Comparison of ENCODE assay signal across 20 cellular contexts in the genomic region with DNA sequence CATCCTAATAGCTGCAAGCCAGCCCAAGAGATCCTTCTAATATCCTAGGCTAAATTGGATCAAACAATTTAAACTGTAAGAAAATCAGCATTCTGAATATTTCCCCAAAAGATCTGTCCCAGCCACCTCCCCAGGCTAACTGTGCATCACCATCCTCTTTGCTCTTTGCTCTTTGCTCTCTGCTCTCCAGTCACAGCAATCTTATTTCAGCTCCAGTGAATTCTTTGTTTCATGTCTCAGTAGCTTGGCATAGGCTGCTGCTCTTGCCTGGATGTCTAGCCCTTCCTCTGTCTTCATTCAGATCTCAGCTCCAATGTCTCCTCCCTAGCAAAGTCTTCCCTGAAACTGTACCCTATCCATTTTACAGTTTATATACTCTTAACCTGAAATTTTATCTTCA.
DNase-seq lines count a peak whose midpoint lies in the region; ATAC-seq, FAIRE-seq and TF ChIP-seq lines count a peak whose summit lies in the region.
"Had no signal": no experiment of that assay in that cellular context is flagged by ENCODE, and none has a peak within 500 bp of the region (broad histone marks: within the 10 kb centered on the region; RNA-seq: fewer than 3 reads in every experiment).

No MANE protein-coding gene starts in this region.

- no peaks in the 10 kb centered on the region for H3K36me3 Mint-ChIP-seq in astrocyte (ENCODE audit: low read depth, unreplicated experiment)
- no peaks in the 10 kb centered on the region for H3K36me3 Mint-ChIP-seq in progenitor cell of endocrine pancreas (ENCODE audit: insufficient read depth)
- H3K36me3 Mint-ChIP-seq: CD14-positive monocyte had no signal

- no peak overlapping the region for H3K4me3 ChIP-seq in astrocyte (ENCODE audit: insufficient read depth, low read depth, low read length)

- TF ChIP-seq CTCF in astrocyte (IDR thresholded peaks at IDR 0.05; ENCODE audit: insufficient read depth, low read depth, low read length) (no peak), progenitor cell of endocrine pancreas (IDR thresholded peaks at IDR 0.05; ENCODE audit: unreplicated experiment) (no peak)

- no peaks in the 10 kb centered on the region for H3K4me1 ChIP-seq in astrocyte (ENCODE audit: insufficient read depth, low read length)

- DNase-seq in NCI-H446 treated with DMSO at 0.1 percent for 48 hours (lab: John Stamatoyannopoulos, UW) (peak; percentile 16), NCI-H446 (lab: John Stamatoyannopoulos, UW) (no peak), astrocyte (ENCODE audit: low read depth) (no peak), kidney glomerular epithelial cell (lab: John Stamatoyannopoulos, UW) (peak; percentile 70), progenitor cell of endocrine pancreas (ENCODE audit: low spot score, unreplicated experiment) (no peak), Right ventricle myocardium inferior (ENCODE audit: missing footprints) (no peak), NCI-H128 (lab: John Stamatoyannopoulos, UW; ENCODE audit: unreplicated experiment) (no peak), NCI-H510A (lab: John Stamatoyannopoulos, UW) (no peak)
- DNase-seq: 8988T, DMS153, GF-D8, GOT3, KG1, MV-4-11, NCI-H1417, NCI-H187, NCI-H2107, NCI-H226 had no signal

- no peaks in the 10 kb centered on the region for H3K27me3 ChIP-seq in astrocyte (ENCODE audit: insufficient read depth, low read length)

- H3K9me3 Mint-ChIP-seq in astrocyte (ENCODE audit: unreplicated experiment) (peaks cover 2% of the 10 kb centered on the region), progenitor cell of endocrine pancreas (ENCODE audit: low read depth) (no peaks in the 10 kb centered on the region)

- no peaks in the 10 kb centered on the region for H3K27me3 Mint-ChIP-seq in astrocyte (ENCODE audit: low read depth, unreplicated experiment)
- H3K27me3 Mint-ChIP-seq in progenitor cell of endocrine pancreas = no peaks in the 10 kb centered on the region

- H4K20me1 ChIP-seq in astrocyte (ENCODE audit: insufficient read depth, low read length) = no peaks in the 10 kb centered on the region

- no peak overlapping the region for H3K9ac ChIP-seq in astrocyte (ENCODE audit: low read length)

- no peak overlapping the region for H2AFZ ChIP-seq in astrocyte (ENCODE audit: low read depth, low read length)

- peak overlapping the region; percentile 26 for H3K4me2 ChIP-seq in astrocyte (ENCODE audit: low read length)

- no peak for FAIRE-seq in astrocyte (lab: Jason Lieb, UNC)

- no peaks in the 10 kb centered on the region for H3K9me3 ChIP-seq in astrocyte (ENCODE audit: insufficient read depth, low read depth, low read length)

- intact Hi-C loops in Right ventricle myocardium inferior (cut with DNase I) = no loop called here

- H3K4me1 Mint-ChIP-seq in astrocyte (ENCODE audit: low read depth, unreplicated experiment) (peaks cover 8% of the 10 kb centered on the region), progenitor cell of endocrine pancreas (ENCODE audit: low read depth) (no peaks in the 10 kb centered on the region)

- no peak for ATAC-seq in Right ventricle myocardium inferior

- H3K4me3 Mint-ChIP-seq in astrocyte (ENCODE audit: unreplicated experiment) = no peak overlapping the region
- H3K4me3 Mint-ChIP-seq in progenitor cell of endocrine pancreas (ENCODE audit: low read depth) = no peak overlapping the region
- H3K4me3 Mint-ChIP-seq: CD14-positive monocyte had no signal

- H3K27ac ChIP-seq in astrocyte (ENCODE audit: low read depth, low read length) = no peak overlapping the region
- H3K27ac ChIP-seq: RWPE1 had no signal

- no peaks in the 10 kb centered on the region for H3K36me3 ChIP-seq in astrocyte (ENCODE audit: insufficient read depth, low read length)

- no peaks in the 10 kb centered on the region for H3K79me2 ChIP-seq in astrocyte (ENCODE audit: insufficient read depth, low read length)

- H3K27ac Mint-ChIP-seq in astrocyte (ENCODE audit: unreplicated experiment) (peak overlapping the region; percentile 81), progenitor cell of endocrine pancreas (peak overlapping the region; percentile 31)
- H3K27ac Mint-ChIP-seq: CD14-positive monocyte had no signal

Comparison
In these comparisons a context has a peak if more than half of its experiments do, and no peak if none do; other contexts are left out.
1. DNase-seq: peak in NCI-H446 treated with DMSO at 0.1 percent for 48 hours (single experiment) and kidney glomerular epithelial cell (single experiment); none in NCI-H446 (0 of 2), astrocyte (single experiment), progenitor cell of endocrine pancreas (single experiment), Right ventricle myocardium inferior (single experiment), NCI-H128 (single experiment) and NCI-H510A (single experiment).